In the genomic region with DNA sequence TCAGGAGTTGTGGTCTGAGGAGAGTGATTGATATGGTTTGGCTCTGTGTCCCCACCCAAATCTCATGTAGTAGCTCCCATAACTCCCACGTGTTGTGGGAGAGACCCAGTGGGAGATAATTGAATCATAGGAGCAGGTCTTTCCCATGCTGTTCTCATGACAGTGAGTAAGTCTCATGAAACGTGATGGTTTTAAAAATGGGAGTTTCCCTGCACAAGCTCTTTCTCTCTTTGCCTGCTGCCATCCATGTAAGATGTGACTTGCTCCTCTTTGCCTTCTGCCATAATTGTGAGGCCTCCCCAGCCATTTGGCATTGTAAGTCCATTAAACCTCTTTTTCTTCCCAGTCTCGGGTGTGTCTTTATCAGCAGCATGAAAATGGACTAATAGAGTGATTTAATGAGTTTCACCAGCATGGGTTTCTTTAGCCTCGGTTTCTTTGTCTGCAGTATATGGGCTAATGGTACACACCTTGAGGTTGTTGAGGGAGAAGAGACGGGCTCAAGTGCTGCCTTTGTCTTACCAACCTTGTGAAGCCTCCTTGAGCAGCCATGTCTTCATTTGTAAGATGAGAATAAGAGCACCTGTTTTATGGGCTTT, we compare ENCODE assay signal across 1 cellular context. TPM values are rescaled to one million over a fixed set of nuclear protein-coding genes. Genes with fewer than 3 reads are reported as not detected.
"Had no signal": no experiment of that assay in that cellular context is flagged by ENCODE, and none has a peak within 500 bp of the region (broad histone marks: within the 10 kb centered on the region; RNA-seq: fewer than 3 reads in every experiment).

No MANE protein-coding gene starts in this region.

RNA-seq across cellular contexts. Expression of a gene that starts 42.5 kb away (rescaled TPM):
- total RNA-seq: activated CD8-positive, alpha-beta T cell treated with anti-CD3 and anti-CD28 coated beads for 36 hours had no signal
